ENCODE assay signal across 8 cellular contexts in the genomic region with DNA sequence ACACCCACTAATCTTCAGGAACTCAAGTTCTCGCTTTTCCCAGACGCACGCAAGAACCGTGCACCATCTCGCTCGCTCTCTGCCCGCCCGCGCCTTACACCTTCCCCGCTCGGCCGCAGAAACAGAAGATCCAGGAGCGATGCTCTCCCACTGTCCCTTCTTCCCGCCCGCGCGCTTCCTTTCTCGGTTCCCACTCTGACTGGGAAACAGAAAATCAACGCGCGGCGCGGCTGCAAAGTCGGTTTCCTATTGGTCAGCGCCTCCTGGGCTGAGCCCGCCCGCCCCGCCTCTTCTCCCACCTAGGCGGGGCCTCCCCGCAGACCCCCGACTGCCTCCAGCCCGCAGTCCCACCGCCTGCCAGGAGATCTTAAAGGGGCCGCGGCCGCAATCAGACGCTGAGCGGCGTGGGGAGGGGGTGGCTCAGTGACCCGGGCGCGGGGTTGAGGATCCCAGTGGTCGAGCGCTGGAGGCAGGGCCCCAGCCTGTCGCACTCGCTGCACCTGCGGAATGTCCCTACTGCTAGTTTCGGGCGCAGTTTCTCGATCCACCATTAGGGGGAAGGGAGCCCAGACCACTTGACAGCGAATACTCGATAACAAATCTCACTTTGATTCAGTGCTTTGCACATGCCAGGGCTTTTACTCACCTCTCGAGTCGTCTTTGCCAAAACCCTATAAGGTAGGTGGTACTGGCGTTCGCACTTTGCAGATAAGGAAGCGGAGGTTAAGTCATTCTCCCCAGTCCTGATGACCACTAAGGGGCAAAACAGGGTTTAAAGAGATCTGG. TPM values are rescaled to one million over a fixed set of nuclear protein-coding genes. Genes with fewer than 3 reads are reported as not detected.
DNase-seq lines count a peak whose midpoint lies in the region; ATAC-seq and TF ChIP-seq lines count a peak whose summit lies in the region.

No MANE protein-coding gene starts in this region.

- peak overlapping the region; percentile 71 for H3K4me3 ChIP-seq in OCI-LY1 (ENCODE audit: low read depth, low read length, poor library complexity, severe bottlenecking)
- H3K4me3 ChIP-seq in epithelial cell of proximal tubule (ENCODE audit: low read depth, low read length) = peak overlapping the region; percentile 83

- no peaks in the 10 kb centered on the region for H3K79me2 ChIP-seq in OCI-LY1 (ENCODE audit: insufficient read depth, low read length)

- no peaks in the 10 kb centered on the region for H4K20me1 ChIP-seq in OCI-LY1 (ENCODE audit: insufficient read depth, low read length)

- no peaks in the 10 kb centered on the region for H3F3A ChIP-seq in OCI-LY1 (ENCODE audit: insufficient read depth, low read length)

- DNase-seq in DMS 273 (lab: John Stamatoyannopoulos, UW; ENCODE audit: unreplicated experiment) (peak; percentile 100), HuH-7 (ENCODE audit: low spot score) (peak; percentile 87), activated T-cell treated with anti-CD3 and anti-CD28 coated beads for 24 hours (ENCODE audit: low read depth) (peak; percentile 94), epithelial cell of proximal tubule (ENCODE audit: low read depth) (peak; percentile 86), mucosa of gallbladder (ENCODE audit: low spot score) (peak; percentile 98)
- peak; percentile 92 to 93 for DNase-seq in stimulated activated CD8-positive, alpha-beta memory T cell treated with anti-CD3 and anti-CD28 coated beads, Interleukin-4, amount 100 ng/mL, for 4 hours (ENCODE audit: low read depth in 2 of 2, low spot score in 1 of 2)

- 0 out of 2 replicates have a peak, but pooled peaks cover 5% of the 10 kb centered on the region for H3K27me3 ChIP-seq in OCI-LY1 (ENCODE audit: insufficient read depth, low read length)

- peak; percentile 74 for TF ChIP-seq CTCF in OCI-LY1 (IDR thresholded peaks at IDR 0.05; ENCODE audit: low read length)
- peak; percentile 67 for TF ChIP-seq CTCF in epithelial cell of proximal tubule (conservative IDR thresholded peaks at IDR 0.05; ENCODE audit: low read depth, low read length)

- H3K4me1 ChIP-seq in OCI-LY1 (ENCODE audit: insufficient read depth, low read length, severe bottlenecking) = peaks cover 13% of the 10 kb centered on the region

- H2AFZ ChIP-seq in OCI-LY1 (ENCODE audit: low read length) = no peak overlapping the region

- H3K9ac ChIP-seq in OCI-LY1 (ENCODE audit: low read length) = peak overlapping the region; percentile 73

- H3K36me3 ChIP-seq in OCI-LY1 (ENCODE audit: insufficient read depth, low read length) = peaks cover 25% of the 10 kb centered on the region

- peak overlapping the region; percentile 72 for H3K27ac ChIP-seq in OCI-LY1 (ENCODE audit: low read depth, low read length, poor library complexity, severe bottlenecking)

- peak; percentile 64 for ATAC-seq in GM21447 (IDR thresholded peaks at IDR 0.05; ENCODE audit: unreplicated experiment)

- H3K4me2 ChIP-seq in OCI-LY1 (ENCODE audit: low read length) = peak overlapping the region; percentile 87

- H3K9me3 ChIP-seq in OCI-LY1 (ENCODE audit: low read length) = no peaks in the 10 kb centered on the region

- H3K9me2 ChIP-seq in OCI-LY1 (ENCODE audit: low read depth, low read length) = no peaks in the 10 kb centered on the region

RNA-seq across cellular contexts. Expression of gene SLC25A23, which starts 0.7 kb away (rescaled TPM):
- 34.1 and 53.1 TPM in 2 replicates for total RNA-seq in epithelial cell of proximal tubule
- total RNA-seq in mucosa of gallbladder = 101 TPM

RNA-seq across cellular contexts. Expression of gene CRB3, which starts 3.8 kb away (rescaled TPM):
- 58.9 and 63.1 TPM in 2 replicates for total RNA-seq in epithelial cell of proximal tubule
- 75.9 TPM for total RNA-seq in mucosa of gallbladder

RNA-seq across cellular contexts. Expression of gene DENND1C, which starts 21.3 kb away (rescaled TPM):
- 0.94 and 4.4 TPM in 2 replicates for total RNA-seq in epithelial cell of proximal tubule
- total RNA-seq in mucosa of gallbladder = 8.0 TPM

RNA-seq across cellular contexts. Expression of gene SLC25A41, which starts 26.7 kb away (rescaled TPM):
- total RNA-seq in epithelial cell of proximal tubule (0.23 TPM in 1 of 2 replicates, not detected in the other), mucosa of gallbladder (0.72 TPM)

RNA-seq across cellular contexts. Expression of gene KHSRP, which starts 35.7 kb away (rescaled TPM):
- total RNA-seq in epithelial cell of proximal tubule = 96.0 and 296 TPM in 2 replicates
- total RNA-seq in mucosa of gallbladder = 201 TPM

Comparison
In these comparisons a context has a peak if more than half of its experiments do, and no peak if none do; other contexts are left out.
1. Peak in every context shown above with its lines: DNase-seq, ATAC-seq, H3K4me3 ChIP-seq and H3K27ac ChIP-seq.